9 cellular contexts compared by ENCODE assay signal in the genomic region with DNA sequence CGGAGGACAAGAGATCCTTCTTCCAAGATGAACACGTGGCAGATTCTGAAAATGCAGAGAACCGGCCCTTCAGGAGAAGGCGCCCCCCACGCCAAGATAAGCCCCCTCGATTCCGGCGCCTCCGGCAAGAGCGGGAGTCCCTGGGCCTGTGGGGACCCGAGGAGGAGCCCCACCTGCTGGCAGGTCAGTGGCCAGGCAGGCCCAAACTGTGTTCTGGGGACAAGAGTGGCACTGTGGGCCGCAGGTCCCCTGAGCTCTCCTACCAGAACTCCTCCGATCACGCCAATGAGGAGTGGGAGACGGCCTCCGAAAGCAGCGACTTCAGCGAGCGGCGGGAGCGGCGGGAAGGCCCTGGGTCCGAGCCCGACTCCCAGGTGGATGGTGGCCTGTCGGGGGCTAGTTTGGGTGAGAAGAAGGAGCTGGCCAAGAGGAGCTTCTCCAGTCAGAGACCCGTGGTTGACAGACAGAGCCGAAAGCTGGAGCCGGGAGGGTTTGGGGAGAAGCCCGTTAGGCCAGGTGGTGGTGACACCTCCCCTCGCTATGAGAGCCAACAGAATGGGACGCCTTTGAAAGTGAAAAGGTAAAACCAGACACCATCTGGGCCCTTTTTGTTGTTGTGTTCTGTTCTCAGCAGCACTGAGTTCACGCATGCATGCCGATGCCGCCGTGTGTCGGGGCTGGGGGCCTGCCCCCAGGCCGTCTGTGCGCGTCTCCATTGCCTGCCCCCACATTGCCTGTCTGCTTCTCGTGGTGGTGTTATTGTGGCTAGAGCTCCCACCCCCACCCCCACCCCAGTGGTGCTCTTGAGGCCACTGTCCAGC. TPM values are rescaled to one million over a fixed set of nuclear protein-coding genes. Genes with fewer than 3 reads are reported as not detected.
DNase-seq lines count a peak whose midpoint lies in the region; ATAC-seq and TF ChIP-seq lines count a peak whose summit lies in the region.
"Had no signal": no experiment of that assay in that cellular context is flagged by ENCODE, and none has a peak within 500 bp of the region (broad histone marks: within the 10 kb centered on the region; RNA-seq: fewer than 3 reads in every experiment).

No MANE protein-coding gene starts in this region.

- H3K4me3 Mint-ChIP-seq in activated T-helper 1 cell treated with anti-CD3 and anti-CD28 coated beads, Interleukin-12 subunit alpha, Interleukin-12 subunit beta, Interleukin-2, Interleukin-4 antibody, amounts not matched to agents 30 ng/mL and 10 ng/mL and 1 ng/mL, durations not matched to agents 14 hours and 24 hours and 36 hours: no peak overlapping the region

- H3K27me3 Mint-ChIP-seq in activated T-helper 1 cell treated with anti-CD3 and anti-CD28 coated beads, Interleukin-12 subunit alpha, Interleukin-12 subunit beta, Interleukin-2, Interleukin-4 antibody, amounts not matched to agents 30 ng/mL and 10 ng/mL and 1 ng/mL, durations not matched to agents 14 hours and 24 hours and 36 hours (ENCODE audit: insufficient read depth): no peaks in the 10 kb centered on the region

- no peak overlapping the region for H3K27ac Mint-ChIP-seq in activated T-helper 1 cell treated with anti-CD3 and anti-CD28 coated beads, Interleukin-12 subunit alpha, Interleukin-12 subunit beta, Interleukin-2, Interleukin-4 antibody, amounts not matched to agents 30 ng/mL and 10 ng/mL and 1 ng/mL, durations not matched to agents 14 hours and 24 hours and 36 hours

- H3K9ac ChIP-seq in parathyroid adenoma: no peak overlapping the region

- POLR2A ChIA-PET in RWPE1 (lab: Yijun Ruan, JAX; ENCODE audit: low non-redundant PET): no interaction called here

- intact Hi-C loops in activated T-helper 1 cell treated with anti-CD3 and anti-CD28 coated beads, Interleukin-12 subunit alpha, Interleukin-12 subunit beta, Interleukin-2, Interleukin-4 antibody, amounts not matched to agents 30 ng/mL and 10 ng/mL and 1 ng/mL, durations not matched to agents 14 hours and 24 hours and 36 hours (cut with micrococcal nuclease): no loop called here

- no peaks in the 10 kb centered on the region for H3K9me3 ChIP-seq in parathyroid adenoma (ENCODE audit: control insufficient read depth, low read length)

- no peaks in the 10 kb centered on the region for H3K9me3 Mint-ChIP-seq in activated T-helper 1 cell treated with anti-CD3 and anti-CD28 coated beads, Interleukin-12 subunit alpha, Interleukin-12 subunit beta, Interleukin-2, Interleukin-4 antibody, amounts not matched to agents 30 ng/mL and 10 ng/mL and 1 ng/mL, durations not matched to agents 14 hours and 24 hours and 36 hours

- ATAC-seq in GM18867 (IDR thresholded peaks at IDR 0.05; ENCODE audit: unreplicated experiment): no peak
- no peak for ATAC-seq in HG02588 (IDR thresholded peaks at IDR 0.05; ENCODE audit: unreplicated experiment)

- no peaks in the 10 kb centered on the region for H3K4me1 ChIP-seq in parathyroid adenoma

- TF ChIP-seq CTCF in GM12865 (IDR thresholded peaks at IDR 0.05; ENCODE audit: insufficient read depth, low read depth, low read length, missing control alignments) (peak; percentile 22), RWPE1 (conservative IDR thresholded peaks at IDR 0.05; ENCODE audit: low read depth) (peak; percentile 65), fibroblast of villous mesenchyme (IDR thresholded peaks at IDR 0.05; ENCODE audit: insufficient read depth, low read depth, low read length) (peak; percentile 47), parathyroid adenoma (IDR thresholded peaks at IDR 0.05) (peak; percentile 9)

- no peak overlapping the region for H3K4me2 ChIP-seq in parathyroid adenoma (ENCODE audit: low read length)

- H3K4me3 ChIP-seq in GM12865 (ENCODE audit: low read depth, low read length) (no peak overlapping the region), fibroblast of villous mesenchyme (ENCODE audit: low read depth, low read length) (no peak overlapping the region), parathyroid adenoma (ENCODE audit: low read depth, low read length) (no peak overlapping the region)

- H3K4me1 Mint-ChIP-seq in activated T-helper 1 cell treated with anti-CD3 and anti-CD28 coated beads, Interleukin-12 subunit alpha, Interleukin-12 subunit beta, Interleukin-2, Interleukin-4 antibody, amounts not matched to agents 30 ng/mL and 10 ng/mL and 1 ng/mL, durations not matched to agents 14 hours and 24 hours and 36 hours (ENCODE audit: low read depth): no peaks in the 10 kb centered on the region

- no peaks in the 10 kb centered on the region for H3K36me3 ChIP-seq in parathyroid adenoma (ENCODE audit: control insufficient read depth, insufficient read depth, low read length)

- CTCF ChIA-PET in RWPE1 (lab: Yijun Ruan, JAX): interaction anchor here (0.5 to 1.3 kb wide), 5 partner anchors 11 to 124 kb away, joined by 3 to 4 read pairs (median 3); no protein-coding TSS in a partner anchor

- H3K79me2 ChIP-seq in parathyroid adenoma: peaks cover 3% of the 10 kb centered on the region

- no peak for DNase-seq in GM12865 (ENCODE audit: low read depth)
- DNase-seq in RWPE1 (ENCODE audit: low spot score): no peak
- no peak for DNase-seq in fibroblast of villous mesenchyme (ENCODE audit: low read depth)
- DNase-seq in activated T-helper 1 cell treated with anti-CD3 and anti-CD28 coated beads, Interleukin-12 subunit alpha, Interleukin-12 subunit beta, Interleukin-2, Interleukin-4 antibody, amounts not matched to agents 30 ng/mL and 10 ng/mL and 1 ng/mL, durations not matched to agents 14 hours and 24 hours and 36 hours (ENCODE audit: low spot score): no peak
- DNase-seq in NCI-H2081 treated with DMSO at 0.1 percent for 48 hours (lab: John Stamatoyannopoulos, UW): no peak
- DNase-seq: trophoblast cell had no signal

- peak overlapping the region; percentile 15 for H3K27ac ChIP-seq in RWPE1
- no peak overlapping the region for H3K27ac ChIP-seq in parathyroid adenoma

- H2AFZ ChIP-seq in parathyroid adenoma: no peak overlapping the region

- no peaks in the 10 kb centered on the region for H3K27me3 ChIP-seq in parathyroid adenoma (ENCODE audit: control insufficient read depth, insufficient read depth, low read length)

- H3K36me3 Mint-ChIP-seq in activated T-helper 1 cell treated with anti-CD3 and anti-CD28 coated beads, Interleukin-12 subunit alpha, Interleukin-12 subunit beta, Interleukin-2, Interleukin-4 antibody, amounts not matched to agents 30 ng/mL and 10 ng/mL and 1 ng/mL, durations not matched to agents 14 hours and 24 hours and 36 hours (ENCODE audit: low read depth): peaks cover 38% of the 10 kb centered on the region

RNA-seq across cellular contexts. Expression of a gene that starts 26.6 kb away (rescaled TPM):
- 27.1 and 36.3 TPM in 2 replicates for total RNA-seq in fibroblast of villous mesenchyme
- 39.1 and 39.3 TPM in 2 replicates for total RNA-seq in activated T-helper 1 cell treated with anti-CD3 and anti-CD28 coated beads, Interleukin-12 subunit alpha, Interleukin-12 subunit beta, Interleukin-2, Interleukin-4 antibody, amounts not matched to agents 30 ng/mL and 10 ng/mL and 1 ng/mL, durations not matched to agents 14 hours and 24 hours and 36 hours

RNA-seq across cellular contexts. Expression of a gene that starts 54.9 kb away (rescaled TPM):
- total RNA-seq in fibroblast of villous mesenchyme: 20.6 and 28.5 TPM in 2 replicates
- total RNA-seq in activated T-helper 1 cell treated with anti-CD3 and anti-CD28 coated beads, Interleukin-12 subunit alpha, Interleukin-12 subunit beta, Interleukin-2, Interleukin-4 antibody, amounts not matched to agents 30 ng/mL and 10 ng/mL and 1 ng/mL, durations not matched to agents 14 hours and 24 hours and 36 hours: 26.9 and 28.0 TPM in 2 replicates

Comparison
In these comparisons a context has a peak if more than half of its experiments do, and no peak if none do; other contexts are left out.
1. CTCF ChIP-seq: peak in every context shown above with its lines; median percentile 65 in RWPE1; 47 in fibroblast of villous mesenchyme; 22 in GM12865; 9 in parathyroid adenoma.